Comparison of ENCODE assay signal across 1 cellular context in the genomic region with DNA sequence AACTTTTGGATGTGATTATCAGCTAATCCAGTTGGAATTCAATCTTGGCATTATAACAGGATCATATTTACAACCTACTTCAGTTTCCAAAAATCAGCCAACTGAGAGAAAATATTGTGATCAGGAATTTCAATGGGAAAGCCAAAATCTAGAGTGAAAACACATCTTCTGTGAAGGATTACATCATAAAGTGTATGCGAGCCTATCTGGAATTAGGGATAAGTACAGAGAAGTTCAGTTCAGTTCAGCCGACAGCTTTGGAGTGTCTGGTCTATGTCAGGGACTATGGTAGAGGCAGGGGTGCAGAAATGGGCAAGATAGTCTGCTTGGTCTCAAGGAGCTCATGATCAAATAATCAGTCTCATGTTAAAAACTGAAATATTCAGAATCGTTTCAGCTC.
TF ChIP-seq lines count a peak whose summit lies in the region.

No MANE protein-coding gene starts in this region.

TF ChIP-seq in IMR-90, 13 proteins besides CTCF, POLR2A, EP300 and RAD21:
- TF ChIP-seq MAFK (IDR thresholded peaks at IDR 0.05; ENCODE audit: low read depth, low read length) (no peak), MAZ (IDR thresholded peaks at IDR 0.05; ENCODE audit: borderline replicate concordance, low read depth, low read length) (no peak), FOS (IDR thresholded peaks at IDR 0.05; ENCODE audit: low read depth, low read length) (no peak), NFE2L2 (IDR thresholded peaks at IDR 0.05; ENCODE audit: low read depth, low read length) (no peak), SMC3 (IDR thresholded peaks at IDR 0.05; ENCODE audit: low read depth, low read length) (no peak), RFX5 (IDR thresholded peaks at IDR 0.05; ENCODE audit: low read depth, low read length) (no peak), CEBPB (IDR thresholded peaks at IDR 0.05; ENCODE audit: low read depth, low read length) (no peak), BHLHE40 (IDR thresholded peaks at IDR 0.05; ENCODE audit: low read depth, low read length) (no peak), CHD1 (IDR thresholded peaks at IDR 0.05; ENCODE audit: low read depth, low read length) (no peak), RCOR1 (IDR thresholded peaks at IDR 0.05; ENCODE audit: insufficient replicate concordance, low read length) (no peak), MXI1 (IDR thresholded peaks at IDR 0.05; ENCODE audit: borderline replicate concordance, low read depth, low read length) (no peak)
- TF ChIP-seq, protein P1, sequence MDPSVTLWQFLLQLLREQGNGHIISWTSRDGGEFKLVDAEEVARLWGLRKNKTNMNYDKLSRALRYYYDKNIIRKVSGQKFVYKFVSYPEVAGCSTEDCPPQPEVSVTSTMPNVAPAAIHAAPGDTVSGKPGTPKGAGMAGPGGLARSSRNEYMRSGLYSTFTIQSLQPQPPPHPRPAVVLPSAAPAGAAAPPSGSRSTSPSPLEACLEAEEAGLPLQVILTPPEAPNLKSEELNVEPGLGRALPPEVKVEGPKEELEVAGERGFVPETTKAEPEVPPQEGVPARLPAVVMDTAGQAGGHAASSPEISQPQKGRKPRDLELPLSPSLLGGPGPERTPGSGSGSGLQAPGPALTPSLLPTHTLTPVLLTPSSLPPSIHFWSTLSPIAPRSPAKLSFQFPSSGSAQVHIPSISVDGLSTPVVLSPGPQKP (IDR thresholded peaks at IDR 0.05; ENCODE audit: borderline replicate concordance, low read depth, low read length) = no peak
- TF ChIP-seq, protein P2, sequence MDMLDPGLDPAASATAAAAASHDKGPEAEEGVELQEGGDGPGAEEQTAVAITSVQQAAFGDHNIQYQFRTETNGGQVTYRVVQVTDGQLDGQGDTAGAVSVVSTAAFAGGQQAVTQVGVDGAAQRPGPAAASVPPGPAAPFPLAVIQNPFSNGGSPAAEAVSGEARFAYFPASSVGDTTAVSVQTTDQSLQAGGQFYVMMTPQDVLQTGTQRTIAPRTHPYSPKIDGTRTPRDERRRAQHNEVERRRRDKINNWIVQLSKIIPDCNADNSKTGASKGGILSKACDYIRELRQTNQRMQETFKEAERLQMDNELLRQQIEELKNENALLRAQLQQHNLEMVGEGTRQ (IDR thresholded peaks at IDR 0.05; ENCODE audit: low read depth, low read length) = no peak
